In the genomic region with DNA sequence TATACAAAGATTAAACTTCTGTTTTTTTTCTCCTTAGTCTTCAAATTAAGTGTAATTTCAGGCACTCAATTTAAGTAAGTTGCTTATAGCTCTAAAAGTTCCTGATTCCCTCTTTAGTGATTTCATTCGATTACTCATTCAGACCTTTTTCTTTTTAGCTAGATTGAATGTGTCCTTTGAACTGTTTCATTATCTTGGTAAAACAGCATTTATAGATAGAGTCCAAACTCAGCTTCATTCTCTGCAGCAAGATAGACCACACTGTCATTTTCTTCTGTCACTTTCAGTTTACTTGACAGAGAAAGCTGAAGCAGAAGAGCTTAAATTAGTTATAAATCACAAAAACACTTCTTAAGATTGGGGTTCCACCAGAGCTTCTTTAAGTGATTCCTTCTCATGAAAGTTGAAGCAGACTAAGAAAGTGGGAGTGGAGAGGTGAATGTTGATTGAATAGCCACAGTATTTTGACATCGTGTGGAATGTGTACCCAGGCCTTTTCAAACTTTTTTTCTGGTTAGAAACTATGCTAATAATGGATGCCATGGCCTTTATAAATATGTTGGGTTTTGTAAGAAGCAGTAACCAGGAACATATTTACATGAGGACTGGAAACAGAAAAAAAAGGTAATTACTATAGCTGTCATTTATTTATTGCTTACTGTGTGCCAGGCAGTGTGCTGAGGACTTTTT, we compare ENCODE assay signal across 23 cellular contexts. TPM values are rescaled to one million over a fixed set of nuclear protein-coding genes. Genes with fewer than 3 reads are reported as not detected.
DNase-seq lines count a peak whose midpoint lies in the region; ATAC-seq and TF ChIP-seq lines count a peak whose summit lies in the region.
"Had no signal": no experiment of that assay in that cellular context is flagged by ENCODE, and none has a peak within 500 bp of the region (broad histone marks: within the 10 kb centered on the region; RNA-seq: fewer than 3 reads in every experiment).

No MANE protein-coding gene starts in this region.

- no peaks in the 10 kb centered on the region for H4K20me1 ChIP-seq in Karpas-422 (ENCODE audit: insufficient read depth, low read depth, low read length)

- H3K36me3 ChIP-seq in Karpas-422 (ENCODE audit: insufficient read depth, low read length), result peaks cover 5% of the 10 kb centered on the region; the same call in 1 of the 2 replicates
- H3K36me3 ChIP-seq in mesenchymal stem cell (ENCODE audit: control insufficient read depth in 1 of 2, insufficient read depth in 2 of 2, low read depth in 1 of 2, low read length in 2 of 2), result peaks cover 12 to 47% of the 10 kb centered on the region in 2 experiments
- H3K36me3 ChIP-seq in neuronal stem cell (replicated peaks in 1 of 2; ENCODE audit: control insufficient read depth in 2 of 2, insufficient read depth in 2 of 2, low read length in 2 of 2), result peaks cover 8 to 32% of the 10 kb centered on the region in 2 donors

- no peak overlapping the region for H2BK15ac ChIP-seq in mesenchymal stem cell (ENCODE audit: low read depth, poor library complexity, severe bottlenecking)
- no peak overlapping the region for H2BK15ac ChIP-seq in neuronal stem cell (ENCODE audit: low read length)

- 57% methylated on average over 1 of the region's 2 CpGs for WGBS in mesenchymal stem cell
- WGBS in neuronal stem cell (ENCODE audit: extremely low coverage in 2 of 2, insufficient read length in 2 of 2, insufficient replicate concordance in 1 of 2), 2 donors, result no CpG with 5 or more reads among the region's 2 CpGs

- ATAC-seq in HG03280 (IDR thresholded peaks at IDR 0.05; ENCODE audit: unreplicated experiment), result no peak
- ATAC-seq: activated CD4-positive, CD25-positive, alpha-beta regulatory T cell treated with anti-CD3 and anti-CD28 coated beads, Interleukin-2, amount 50 U/mL, for 24 hours had no signal

- H3K79me1 ChIP-seq in mesenchymal stem cell (replicated peaks; ENCODE audit: low read length, poor library complexity, severe bottlenecking) (peaks cover 15% of the 10 kb centered on the region), neuronal stem cell (ENCODE audit: low read depth, low read length) (no peaks in the 10 kb centered on the region)

- H3K4me1 ChIP-seq in Karpas-422 (ENCODE audit: low read length), result peaks cover 14% of the 10 kb centered on the region
- H3K4me1 ChIP-seq in mesenchymal stem cell (ENCODE audit: control insufficient read depth, insufficient read depth, low read depth, low read length), result peaks cover 6% of the 10 kb centered on the region
- H3K4me1 ChIP-seq in neuronal stem cell (ENCODE audit: control insufficient read depth in 2 of 2, insufficient read depth in 1 of 2, low read depth in 1 of 2, low read length in 2 of 2), result peaks cover 4 to 25% of the 10 kb centered on the region in 2 donors

- H3K9me3 ChIP-seq in Karpas-422 (ENCODE audit: low read length), result no peaks in the 10 kb centered on the region
- H3K9me3 ChIP-seq in mesenchymal stem cell (ENCODE audit: control insufficient read depth, low read length), result no peaks in the 10 kb centered on the region
- H3K9me3 ChIP-seq in neuronal stem cell (replicated peaks in 1 of 2; ENCODE audit: control insufficient read depth in 2 of 2, insufficient read depth in 1 of 2, low read depth in 1 of 2, low read length in 2 of 2), result no peaks in the 10 kb centered on the region
- H3K9me3 ChIP-seq: esophagus muscularis mucosa, sigmoid colon, suprapubic skin had no signal

- H3K14ac ChIP-seq in mesenchymal stem cell (ENCODE audit: low read length in 2 of 2) (no peak overlapping the region), neuronal stem cell (ENCODE audit: low read length) (no peak overlapping the region)

- H2BK120ac ChIP-seq in mesenchymal stem cell (ENCODE audit: low read depth, low read length), result no peak overlapping the region
- H2BK120ac ChIP-seq in neuronal stem cell (ENCODE audit: low read depth, low read length), result no peak overlapping the region

- H4K8ac ChIP-seq in mesenchymal stem cell (ENCODE audit: low read length) (no peak overlapping the region), neuronal stem cell (ENCODE audit: low read depth, low read length) (no peak overlapping the region)

- no peak overlapping the region for H3K4me3 ChIP-seq in AG10803 (ENCODE audit: low read length)
- H3K4me3 ChIP-seq in Karpas-422 (ENCODE audit: low read length), result no peak overlapping the region
- no peak overlapping the region for H3K4me3 ChIP-seq in mesenchymal stem cell (ENCODE audit: insufficient read depth in 1 of 2, low read depth in 1 of 2, low read length in 2 of 2)
- H3K4me3 ChIP-seq in neuronal stem cell (ENCODE audit: low read length in 2 of 2), result no peak overlapping the region
- H3K4me3 ChIP-seq: dorsolateral prefrontal cortex, esophagus muscularis mucosa, PC-9, sigmoid colon, suprapubic skin had no signal

- H3K18ac ChIP-seq in mesenchymal stem cell (ENCODE audit: low read depth in 1 of 2, low read length in 2 of 2) (no peak overlapping the region), neuronal stem cell (ENCODE audit: low read length) (no peak overlapping the region)

- peak; percentile 87 for DNase-seq in AG10803 (ENCODE audit: low read depth)
- DNase-seq in Karpas-422, result no peak
- peak; percentile 36 for DNase-seq in epidermal melanocyte (ENCODE audit: insufficient read length, low spot score)
- peak; percentile 43 for DNase-seq in mesenchymal stem cell
- DNase-seq in ecto neural progenitor cell (ENCODE audit: low spot score), result no peak
- DNase-seq in neuronal stem cell (ENCODE audit: low spot score), result no peak
- DNase-seq in activated gamma-delta T cell treated with Interleukin-2 at 50 U/mL for 16 hours, result no peak
- DNase-seq: AML-193; dorsolateral prefrontal cortex; NCI-H1092 treated with DMSO at 0.1 percent for 48 hours; NCI-H2081 treated with DMSO at 0.1 percent for 48 hours; NCI-H748 treated with DMSO at 0.1 percent for 48 hours; PC-9; sigmoid colon; stimulated activated CD4-positive, alpha-beta T cell treated with anti-CD3 and anti-CD28 coated beads, Interleukin-2, amount 100 ng/mL, for 48 hours had no signal

- no peak overlapping the region for H4K91ac ChIP-seq in mesenchymal stem cell (ENCODE audit: low read length)
- no peak overlapping the region for H4K91ac ChIP-seq in neuronal stem cell (ENCODE audit: low read depth, low read length, poor library complexity)

- H2AK5ac ChIP-seq in mesenchymal stem cell (ENCODE audit: low read length, severe bottlenecking) (no peak overlapping the region), neuronal stem cell (ENCODE audit: low read depth, low read length) (no peak overlapping the region)

- H3K4ac ChIP-seq in mesenchymal stem cell (ENCODE audit: low read depth in 1 of 2, low read length in 2 of 2) (no peak overlapping the region), neuronal stem cell (ENCODE audit: low read length) (no peak overlapping the region)

- H3K27me3 ChIP-seq in Karpas-422 (ENCODE audit: low read length) (no peaks in the 10 kb centered on the region), mesenchymal stem cell (ENCODE audit: control insufficient read depth in 1 of 2, insufficient read depth in 1 of 2, low read length in 2 of 2) (no peaks in the 10 kb centered on the region), neuronal stem cell (ENCODE audit: control insufficient read depth in 3 of 3, insufficient read depth in 3 of 3, low read depth in 1 of 3, low read length in 3 of 3) (no peaks in the 10 kb centered on the region)
- H3K27me3 ChIP-seq: dorsolateral prefrontal cortex, esophagus muscularis mucosa, sigmoid colon, suprapubic skin had no signal

- H2BK5ac ChIP-seq in mesenchymal stem cell (ENCODE audit: low read depth, low read length, poor library complexity, severe bottlenecking) (no peak overlapping the region), neuronal stem cell (ENCODE audit: low read length) (no peak overlapping the region)

- H3K4me2 ChIP-seq in Karpas-422 (ENCODE audit: low read depth, low read length, poor library complexity, severe bottlenecking), result no peak overlapping the region
- H3K4me2 ChIP-seq in mesenchymal stem cell (ENCODE audit: low read length, poor library complexity, severe bottlenecking), result no peak overlapping the region
- no peak overlapping the region for H3K4me2 ChIP-seq in neuronal stem cell (ENCODE audit: insufficient read depth, low read length, poor library complexity, severe bottlenecking)
- H3K4me2 ChIP-seq: PC-9 had no signal

- H2AFZ ChIP-seq in Karpas-422 (ENCODE audit: low read length) (peak overlapping the region; percentile 18; the same call in 1 of the 2 replicates), mesenchymal stem cell (ENCODE audit: low read depth, low read length) (no peak overlapping the region), neuronal stem cell (ENCODE audit: low read length) (no peak overlapping the region)
- H2AFZ ChIP-seq: PC-9 had no signal

- H2BK12ac ChIP-seq in mesenchymal stem cell (ENCODE audit: low read length in 2 of 2), result no peak overlapping the region
- H2BK12ac ChIP-seq in neuronal stem cell (ENCODE audit: low read length), result no peak overlapping the region

- H3K79me2 ChIP-seq in Karpas-422 (ENCODE audit: low read length), result no peaks in the 10 kb centered on the region

- no peak overlapping the region for H3K27ac ChIP-seq in Karpas-422 (ENCODE audit: low read length)
- no peak overlapping the region for H3K27ac ChIP-seq in mesenchymal stem cell (ENCODE audit: low read length, poor library complexity, severe bottlenecking)
- no peak overlapping the region for H3K27ac ChIP-seq in neuronal stem cell (replicated peaks; ENCODE audit: low read length)
- H3K27ac ChIP-seq: dorsolateral prefrontal cortex, esophagus muscularis mucosa, PC-9, sigmoid colon, suprapubic skin had no signal

- H3K9ac ChIP-seq in Karpas-422 (ENCODE audit: low read length) (no peak overlapping the region), mesenchymal stem cell (ENCODE audit: low read length) (no peak overlapping the region), neuronal stem cell (ENCODE audit: low read depth, low read length, poor library complexity) (no peak overlapping the region)

- TF ChIP-seq CTCF in AG10803 (conservative IDR thresholded peaks at IDR 0.05; ENCODE audit: low read length), result no peak

- no peaks in the 10 kb centered on the region for H3K9me2 ChIP-seq in Karpas-422 (replicated peaks; ENCODE audit: insufficient read depth, low read length)

- H3K23ac ChIP-seq in mesenchymal stem cell (ENCODE audit: low read length in 2 of 2), result no peak overlapping the region
- no peak overlapping the region for H3K23ac ChIP-seq in neuronal stem cell (ENCODE audit: low read depth, low read length, poor library complexity)

RNA-seq across cellular contexts. Expression of a gene that starts 52.2 kb away (rescaled TPM):
- 11.1 and 15.3 TPM in 2 replicates for total RNA-seq in Karpas-422 (2014; rRNA removed; shearing (Covaris generic); ENCODE audit: low replicate concordance)
- polyA plus RNA-seq in mesenchymal stem cell (2013, experiment 1 of 2), result 8.0 TPM
- polyA plus RNA-seq in mesenchymal stem cell (2013, experiment 2 of 2), result 7.1 TPM
- 5.4 TPM for polyA plus RNA-seq in neuronal stem cell (2013, experiment 1 of 2)
- polyA plus RNA-seq in neuronal stem cell (2013, experiment 2 of 2), result 5.3 TPM

RNA-seq across cellular contexts. Expression of a gene that starts 59.4 kb away (rescaled TPM):
- total RNA-seq in Karpas-422 (2014; rRNA removed; shearing (Covaris generic); ENCODE audit: low replicate concordance), result not detected in 2 replicates
- polyA plus RNA-seq in mesenchymal stem cell (2013, experiment 1 of 2), result not detected
- not detected for polyA plus RNA-seq in mesenchymal stem cell (2013, experiment 2 of 2)
- polyA plus RNA-seq in neuronal stem cell (2013, experiment 1 of 2), result 0.03 TPM
- polyA plus RNA-seq in neuronal stem cell (2013, experiment 2 of 2), result 0.04 TPM
- total RNA-seq: activated CD8-positive, alpha-beta memory T cell treated with anti-CD3 and anti-CD28 coated beads for 36 hours; esophagus muscularis mucosa; G401; mononuclear cell; PC-9; sigmoid colon; SK-MEL-5 had no signal
- polyA plus RNA-seq: sigmoid colon had no signal

Comparison
In these comparisons a context has a peak if more than half of its experiments do, and no peak if none do; other contexts are left out.
1. DNase-seq: peak in AG10803 (single experiment), epidermal melanocyte (single experiment) and mesenchymal stem cell (single experiment); none in Karpas-422 (single experiment), ecto neural progenitor cell (single experiment), neuronal stem cell (single experiment) and activated gamma-delta T cell treated with Interleukin-2 at 50 U/mL for 16 hours (single experiment).